In the genomic region with DNA sequence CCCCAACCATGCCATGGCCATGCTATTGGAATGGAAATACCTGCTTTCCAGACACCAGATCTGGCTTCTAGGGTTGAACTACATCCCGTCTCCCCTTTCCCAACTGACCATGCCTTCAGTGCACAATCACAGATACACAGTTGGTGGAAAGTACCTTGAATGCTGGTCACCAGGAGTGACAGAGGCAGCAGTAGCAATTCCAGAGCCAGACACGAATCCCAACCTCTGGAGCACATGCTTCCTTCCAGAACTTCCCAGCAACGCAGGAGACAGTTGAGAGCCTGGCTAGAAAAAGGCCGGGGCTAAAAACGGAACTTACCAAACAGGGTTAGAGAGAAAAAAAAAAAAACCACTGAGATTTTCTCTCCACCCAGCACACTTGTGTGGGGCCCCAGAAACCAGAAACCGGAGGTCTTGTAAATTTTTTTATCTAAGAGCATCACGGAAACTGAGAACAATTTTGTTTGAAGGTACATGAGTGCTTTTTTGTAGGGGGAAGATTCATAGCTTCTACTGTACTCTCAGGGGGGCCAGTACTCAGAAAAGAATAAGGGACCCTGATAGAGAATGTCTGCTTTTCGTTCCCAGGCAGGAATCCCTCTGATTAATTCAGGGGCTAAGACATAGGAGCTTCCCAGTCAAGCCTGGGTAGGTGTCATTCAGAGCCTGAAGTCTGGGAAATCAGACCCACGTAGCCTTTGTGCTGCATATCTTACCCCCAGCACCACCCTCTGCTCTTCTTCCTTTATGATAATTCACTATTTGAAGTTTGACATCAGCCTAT, we compare ENCODE assay signal across 9 cellular contexts. TPM values are rescaled to one million over a fixed set of nuclear protein-coding genes. Genes with fewer than 3 reads are reported as not detected.
A peak's percentile ranks its signal among the peaks of the same experiment; 100 is the strongest.
DNase-seq lines count a peak whose midpoint lies in the region; ATAC-seq, FAIRE-seq and TF ChIP-seq lines count a peak whose summit lies in the region.
"Had no signal": no experiment of that assay in that cellular context is flagged by ENCODE, and none has a peak within 500 bp of the region (broad histone marks: within the 10 kb centered on the region; RNA-seq: fewer than 3 reads in every experiment).

A gene with protein sequence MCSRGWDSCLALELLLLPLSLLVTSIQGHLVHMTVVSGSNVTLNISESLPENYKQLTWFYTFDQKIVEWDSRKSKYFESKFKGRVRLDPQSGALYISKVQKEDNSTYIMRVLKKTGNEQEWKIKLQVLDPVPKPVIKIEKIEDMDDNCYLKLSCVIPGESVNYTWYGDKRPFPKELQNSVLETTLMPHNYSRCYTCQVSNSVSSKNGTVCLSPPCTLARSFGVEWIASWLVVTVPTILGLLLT (minus strand): TSS at position 295 of the 784 bp plus-strand sequence. CDS start 59 bp downstream, at position 236.

- FAIRE-seq in GM12892 (lab: Jason Lieb, UNC), result peak; percentile 92
- FAIRE-seq: colon had no signal

- H3K4me3 Mint-ChIP-seq in immature natural killer cell, result no peak within 1 kb of the TSS

- DNase-seq in GM12892 (ENCODE audit: insufficient read length) (no peak), T-helper 22 cell (ENCODE audit: low read depth) (peak; percentile 43), immature natural killer cell (peak; percentile 71 to 79 (median 71)), islet precursor cell (no peak), DMS153 (lab: John Stamatoyannopoulos, UW) (no peak), SK-N-DZ (ENCODE audit: low spot score) (no peak)

- ATAC-seq in HG02884 (IDR thresholded peaks at IDR 0.05; ENCODE audit: unreplicated experiment), result peak; percentile 34
- no peak for ATAC-seq in GM19328 (IDR thresholded peaks at IDR 0.05; ENCODE audit: unreplicated experiment)

- H3K9me3 Mint-ChIP-seq in immature natural killer cell, result no peaks in the 10 kb centered on the region

- peaks cover 0 to 10% (median 4%) of the 10 kb centered on the region in 3 donors for H3K27me3 Mint-ChIP-seq in immature natural killer cell (ENCODE audit: low read depth in 3 of 3)

- H3K36me3 Mint-ChIP-seq in immature natural killer cell, result no peaks in the 10 kb centered on the region

- TF ChIP-seq POLR2A in GM12892 (IDR thresholded peaks at IDR 0.05; ENCODE audit: low read depth, low read length), result peak; percentile 67

- peaks cover 23 to 34% of the 10 kb centered on the region in 2 donors for H3K4me1 Mint-ChIP-seq in immature natural killer cell

- H3K27ac Mint-ChIP-seq in immature natural killer cell, result no peak within 1 kb of the TSS

RNA-seq across cellular contexts. Expression of the gene that starts here (rescaled TPM):
- 745 TPM for polyA plus RNA-seq in GM12892 (2012; ENCODE audit: missing spikeins)
- 100 to 1,000 TPM; 202 to 229 (median 205) TPM for polyA plus RNA-seq in immature natural killer cell
- not detected in 2 replicates for polyA plus RNA-seq in SK-N-DZ (2014; cell fraction: cytosol; rRNA removed)
- not detected in 2 replicates for polyA plus RNA-seq in SK-N-DZ (2014; cell fraction: nucleus; rRNA removed)

Comparison
In these comparisons a context has a peak if more than half of its experiments do, and no peak if none do; other contexts are left out.
1. DNase-seq: peak in T-helper 22 cell (single experiment) and immature natural killer cell (3 of 3); none in GM12892 (single experiment), islet precursor cell (single experiment), DMS153 (single experiment) and SK-N-DZ (single experiment).